In genomic region chr3:125374996-125375941, GRCh38 we compare ENCODE assay signal across 1 cellular context.
TF ChIP-seq lines count a peak whose summit lies in the region.

Gene ZNF148 (minus strand): TSS chr3:125375325. CDS start chr3:125313640, 61,685 bp downstream.

TF ChIP-seq in HepG2, 621 proteins besides CTCF, POLR2A, EP300 and RAD21 (continued from another document and continues in another):
- TF ChIP-seq PAX8 (CRISPR knock-in tag; IDR thresholded peaks at IDR 0.05; ENCODE audit: borderline replicate concordance): peak; percentile 60; the same call in 1 of the 2 replicates
- TF ChIP-seq MYPOP (CRISPR knock-in tag; IDR thresholded peaks at IDR 0.05): no peak
- TF ChIP-seq HNRNPUL1 (IDR thresholded peaks at IDR 0.05; ENCODE audit: low read depth, low read length): no peak
- TF ChIP-seq SUZ12 (IDR thresholded peaks at IDR 0.05; ENCODE audit: low read depth, low read length): peak; percentile 51; the same call in 1 of the 2 replicates
- TF ChIP-seq NR2F2 (IDR thresholded peaks at IDR 0.05; ENCODE audit: borderline replicate concordance, low read depth): no peak
- peak; percentile 94 for TF ChIP-seq ZBTB2 (CRISPR knock-in tag; IDR thresholded peaks at IDR 0.05; ENCODE audit: low read depth)
- no peak; the same call in 1 of the 2 replicates for TF ChIP-seq SRY (CRISPR knock-in tag; IDR thresholded peaks at IDR 0.05)
- TF ChIP-seq ZNF333 (CRISPR knock-in tag; IDR thresholded peaks at IDR 0.05; ENCODE audit: borderline replicate concordance): no peak
- no peak for TF ChIP-seq ZNF577 (CRISPR knock-in tag; IDR thresholded peaks at IDR 0.05; ENCODE audit: borderline replicate concordance, low read depth)
- no peak for TF ChIP-seq ZNF10 (CRISPR knock-in tag; IDR thresholded peaks at IDR 0.05; ENCODE audit: borderline replicate concordance, low read depth)
- 0 out of 2 replicates have a peak, but pooled peaks have one; percentile 34 for TF ChIP-seq AHDC1 (CRISPR knock-in tag; IDR thresholded peaks at IDR 0.05; ENCODE audit: borderline replicate concordance)
- no peak for TF ChIP-seq XBP1 (CRISPR knock-in tag; IDR thresholded peaks at IDR 0.05)
- TF ChIP-seq ZKSCAN1 (IDR thresholded peaks at IDR 0.05; ENCODE audit: low read length): no peak
- peak; percentile 88 for TF ChIP-seq SALL1 (CRISPR knock-in tag; IDR thresholded peaks at IDR 0.05)
- TF ChIP-seq ZSCAN12 (CRISPR knock-in tag; IDR thresholded peaks at IDR 0.05): peak; percentile 76; the same call in 1 of the 2 replicates
- TF ChIP-seq MTERF4 (CRISPR knock-in tag; IDR thresholded peaks at IDR 0.05): no peak
- no peak for TF ChIP-seq LCORL (IDR thresholded peaks at IDR 0.05)
- peak; percentile 60; the same call in 1 of the 2 replicates for TF ChIP-seq LCORL (CRISPR knock-in tag; IDR thresholded peaks at IDR 0.05)
- peak; percentile 35; the same call in 1 of the 2 replicates for TF ChIP-seq ZNF609 (CRISPR knock-in tag; IDR thresholded peaks at IDR 0.05; ENCODE audit: borderline replicate concordance)
- TF ChIP-seq ZNF710 (CRISPR knock-in tag; IDR thresholded peaks at IDR 0.05; ENCODE audit: borderline replicate concordance): peak; percentile 32; the same call in 1 of the 2 replicates
- no peak for TF ChIP-seq CENPX (CRISPR knock-in tag; IDR thresholded peaks at IDR 0.05)
- TF ChIP-seq ELF4 (CRISPR knock-in tag; IDR thresholded peaks at IDR 0.05; ENCODE audit: borderline replicate concordance): no peak
- no peak for TF ChIP-seq SIN3B (IDR thresholded peaks at IDR 0.05; ENCODE audit: low read length)
- TF ChIP-seq GMEB2 (CRISPR knock-in tag; IDR thresholded peaks at IDR 0.05; ENCODE audit: low read depth): 0 out of 2 replicates have a peak, but pooled peaks have one; percentile 40
- no peak for TF ChIP-seq FOXA1 (IDR thresholded peaks at IDR 0.05)
- TF ChIP-seq FOXA1 (CRISPR knock-in tag; IDR thresholded peaks at IDR 0.05): 0 out of 2 replicates have a peak, but pooled peaks have one; percentile 16
- TF ChIP-seq ZBTB34 (CRISPR knock-in tag; IDR thresholded peaks at IDR 0.05): no peak
- no peak for TF ChIP-seq MAFG (CRISPR knock-in tag; IDR thresholded peaks at IDR 0.05)
- peak; percentile 95 for TF ChIP-seq POLR2G (IDR thresholded peaks at IDR 0.05; ENCODE audit: low read depth, low read length)
- TF ChIP-seq BHLHE40 (IDR thresholded peaks at IDR 0.05; ENCODE audit: low read length): no peak; the same call in 1 of the 2 replicates
- TF ChIP-seq HOXA5 (CRISPR knock-in tag; IDR thresholded peaks at IDR 0.05): peak; percentile 87; the same call in 1 of the 2 replicates
- TF ChIP-seq RNF2 (conservative IDR thresholded peaks at IDR 0.05; ENCODE audit: low read depth): no peak; the same call in 1 of the 2 replicates
- TF ChIP-seq MIXL1 (CRISPR knock-in tag; IDR thresholded peaks at IDR 0.05): peak; percentile 58; the same call in 1 of the 2 replicates
- TF ChIP-seq ZFP36L2 (CRISPR knock-in tag; IDR thresholded peaks at IDR 0.05): no peak
- no peak for TF ChIP-seq RARG (CRISPR knock-in tag; IDR thresholded peaks at IDR 0.05; ENCODE audit: low read depth)
- no peak for TF ChIP-seq PREB (CRISPR knock-in tag; IDR thresholded peaks at IDR 0.05)
- no peak for TF ChIP-seq ZEB1 (IDR thresholded peaks at IDR 0.05; ENCODE audit: insufficient replicate concordance, low read depth)
- TF ChIP-seq CEBPG (CRISPR knock-in tag; IDR thresholded peaks at IDR 0.05): no peak
- TF ChIP-seq ZBTB7A (CRISPR knock-in tag; IDR thresholded peaks at IDR 0.05): no peak
- TF ChIP-seq HIVEP1 (CRISPR knock-in tag; IDR thresholded peaks at IDR 0.05): no peak
- TF ChIP-seq ZNF567 (CRISPR knock-in tag; IDR thresholded peaks at IDR 0.05; ENCODE audit: borderline replicate concordance): no peak
